In genomic region chr17:49249292-49249794, GRCh38 we compare ENCODE assay signal across 14 cellular contexts. TPM values are rescaled to one million over a fixed set of nuclear protein-coding genes. Genes with fewer than 3 reads are reported as not detected.
DNase-seq lines count a peak whose midpoint lies in the region; TF ChIP-seq lines count a peak whose summit lies in the region.
"Had no signal": no experiment of that assay in that cellular context is flagged by ENCODE, and none has a peak within 500 bp of the region (broad histone marks: within the 10 kb centered on the region; RNA-seq: fewer than 3 reads in every experiment).

No MANE protein-coding gene starts in this region.

- peak overlapping the region; percentile 21 for H4K91ac ChIP-seq in trophoblast cell (ENCODE audit: low read depth, low read length)

- CTCF ChIA-PET in PC-9 (lab: Charles Lee): no interaction called here

- H3K4me1 ChIP-seq in PC-9 (replicated peaks; ENCODE audit: insufficient read depth): peaks cover 10% of the 10 kb centered on the region
- H3K4me1 ChIP-seq in trophoblast cell (ENCODE audit: control insufficient read depth in 1 of 2, insufficient read depth in 2 of 2, low read length in 2 of 2): peaks cover 0 to 3% of the 10 kb centered on the region in 2 experiments
- H3K4me1 ChIP-seq in effector memory CD4-positive, alpha-beta T cell (ENCODE audit: control insufficient read depth, insufficient read depth, low read length, poor library complexity, severe bottlenecking): no peaks in the 10 kb centered on the region

- no peak overlapping the region for H3K18ac ChIP-seq in trophoblast cell (ENCODE audit: low read length)

- H3K9me2 ChIP-seq in PC-9 (ENCODE audit: insufficient read depth): no peaks in the 10 kb centered on the region

- H3K4me3 ChIP-seq in PC-9: no peak overlapping the region
- H3K4me3 ChIP-seq in trophoblast cell (ENCODE audit: low read depth, low read length): no peak overlapping the region
- H3K4me3 ChIP-seq in effector memory CD4-positive, alpha-beta T cell (ENCODE audit: insufficient read depth, low read depth, low read length, poor library complexity, severe bottlenecking): no peak overlapping the region

- intact Hi-C loops in PC-9 (cut with micrococcal nuclease; ENCODE audit: unreplicated experiment): no loop called here

- H3K27me3 ChIP-seq in PC-9 (ENCODE audit: insufficient read depth, low read depth): no peaks in the 10 kb centered on the region
- H3K27me3 ChIP-seq in trophoblast cell (ENCODE audit: insufficient read depth, low read length): no peaks in the 10 kb centered on the region
- no peaks in the 10 kb centered on the region for H3K27me3 ChIP-seq in effector memory CD4-positive, alpha-beta T cell (replicated peaks; ENCODE audit: control insufficient read depth, insufficient read depth, low read length, poor library complexity, severe bottlenecking)

- no peak overlapping the region for H3K23ac ChIP-seq in trophoblast cell (ENCODE audit: low read length)

- no peak overlapping the region for H3K4ac ChIP-seq in trophoblast cell (ENCODE audit: low read depth, low read length)

- H4K20me1 ChIP-seq in PC-9 (ENCODE audit: insufficient read depth): no peaks in the 10 kb centered on the region

- H3K14ac ChIP-seq in trophoblast cell (ENCODE audit: low read length): peak overlapping the region; percentile 11

- DNase-seq in EH (ENCODE audit: low read depth) (peak; percentile 44), PC-9 (peak in 1 of 2 experiments; percentile 81), fibroblast of peridontal ligament (ENCODE audit: extremely low read depth) (peak; percentile 32), trophoblast cell (peak in 1 of 2 donors; percentile 47), SKM-1 (lab: John Stamatoyannopoulos, UW; ENCODE audit: unreplicated experiment) (no peak), middle frontal gyrus (ENCODE audit: extremely low spot score, low spot score) (no peak)
- no peak for DNase-seq in stimulated activated naive CD4-positive, alpha-beta T cell treated with Interleukin-2 at 50 U/mL for 16 hours (lab: John Stamatoyannopoulos, UW)
- DNase-seq in effector memory CD4-positive, alpha-beta T cell: no peak
- DNase-seq: activated CD8-positive, alpha-beta T cell treated with anti-CD3 and anti-CD28 coated beads, Interleukin-2, amount 10 ng/mL, durations not matched to agents 7 days and 5 days; activated naive CD8-positive, alpha-beta T cell treated with anti-CD3 and anti-CD28 coated beads for 36 hours; effector memory CD8-positive, alpha-beta T cell; stimulated activated naive CD8-positive, alpha-beta T cell treated with anti-CD3 and anti-CD28 coated beads, Interleukin-15, amount 100 ng/mL, for 72 hours; T-helper 1 cell had no signal

- POLR2A ChIA-PET in PC-9 (lab: Charles Lee; ENCODE audit: unreplicated experiment): no interaction called here

- no TSS peak for BruUV-seq in PC-9 (replicated peaks; lab: Mats Ljungman, UMichigan)

- H3F3A ChIP-seq in PC-9 (ENCODE audit: insufficient read depth, low read depth): peaks cover 6% of the 10 kb centered on the region; the same call in 1 of the 2 replicates

- H2BK120ac ChIP-seq in trophoblast cell (ENCODE audit: insufficient read depth, low read length, poor library complexity): peak overlapping the region; percentile 30

- peak overlapping the region; percentile 12; the same call in 1 of the 2 replicates for H3K4me2 ChIP-seq in PC-9
- H3K4me2 ChIP-seq in trophoblast cell (ENCODE audit: low read length): no peak overlapping the region

- WGBS in trophoblast cell (ENCODE audit: extremely low coverage, insufficient coverage, insufficient read length): no CpG with 5 or more reads among the region's 10 CpGs

- H4K12ac ChIP-seq in trophoblast cell (ENCODE audit: low read depth, low read length): no peak overlapping the region

- H2BK12ac ChIP-seq in trophoblast cell (ENCODE audit: low read length): peak overlapping the region; percentile 45

- no peak overlapping the region for H4K8ac ChIP-seq in trophoblast cell (ENCODE audit: low read depth, low read length)

- H3K79me1 ChIP-seq in trophoblast cell (ENCODE audit: low read length): peaks cover 3% of the 10 kb centered on the region

- H3K9me3 ChIP-seq in PC-9 (ENCODE audit: insufficient read depth, low read depth) (no peaks in the 10 kb centered on the region), trophoblast cell (ENCODE audit: insufficient read depth, low read depth, low read length) (no peaks in the 10 kb centered on the region)
- H3K9me3 ChIP-seq in effector memory CD4-positive, alpha-beta T cell (ENCODE audit: control insufficient read depth, low read length): no peaks in the 10 kb centered on the region

- H3K79me2 ChIP-seq in PC-9 (ENCODE audit: low read depth): no peaks in the 10 kb centered on the region
- no peaks in the 10 kb centered on the region for H3K79me2 ChIP-seq in trophoblast cell (ENCODE audit: control insufficient read depth, insufficient read depth, low read length, poor library complexity)

- H3K36me3 ChIP-seq in PC-9 (ENCODE audit: low read depth) (no peaks in the 10 kb centered on the region), trophoblast cell (ENCODE audit: control insufficient read depth in 1 of 2, insufficient read depth in 2 of 2, low read length in 2 of 2) (no peaks in the 10 kb centered on the region)
- H3K36me3 ChIP-seq in effector memory CD4-positive, alpha-beta T cell (ENCODE audit: control insufficient read depth, insufficient read depth, low read length): no peaks in the 10 kb centered on the region

- H2AK5ac ChIP-seq in trophoblast cell (ENCODE audit: low read length): no peak overlapping the region

- H2AFZ ChIP-seq in PC-9 (no peak overlapping the region), trophoblast cell (ENCODE audit: insufficient read depth, low read length, poor library complexity) (no peak overlapping the region)

- no peak overlapping the region for H3K9ac ChIP-seq in trophoblast cell (ENCODE audit: low read length)

- H3K27ac ChIP-seq in PC-9 (no peak overlapping the region), trophoblast cell (ENCODE audit: low read depth, low read length) (no peak overlapping the region)
- no peak overlapping the region for H3K27ac ChIP-seq in effector memory CD4-positive, alpha-beta T cell (ENCODE audit: insufficient read depth, low read length, poor library complexity, severe bottlenecking)

- TF ChIP-seq CTCF in PC-9 (conservative IDR thresholded peaks at IDR 0.05): no peak

- H2BK5ac ChIP-seq in trophoblast cell (ENCODE audit: low read depth, low read length, poor library complexity): peak overlapping the region; percentile 33

RNA-seq across cellular contexts. Expression of gene PHOSPHO1, which starts 18.8 kb away (rescaled TPM):
- not detected in 2 replicates for total RNA-seq in PC-9 (2021)
- polyA plus RNA-seq in trophoblast cell (2013): 86.2 and 88.4 TPM in 2 replicates
- total RNA-seq: activated CD8-positive, alpha-beta T cell treated with anti-CD3 and anti-CD28 coated beads, Interleukin-2, amount 10 ng/mL, durations not matched to agents 7 days and 5 days; activated naive CD8-positive, alpha-beta T cell treated with anti-CD3 and anti-CD28 coated beads for 36 hours; natural killer cell treated with Interleukin-12 subunit alpha and Interleukin-12 subunit beta and Interleukin-15 and Interleukin-18, amount 100 ng/mL, for 72 hours had no signal

RNA-seq across cellular contexts. Expression of gene ABI3, which starts 38.8 kb away (rescaled TPM):
- total RNA-seq in PC-9 (2021): not detected in 2 replicates
- 0.15 and 0.21 TPM in 2 replicates for polyA plus RNA-seq in trophoblast cell (2013)

RNA-seq across cellular contexts. Expression of gene GNGT2, which starts 39.0 kb away (rescaled TPM):
- 7.4 and 9.4 TPM in 2 replicates for total RNA-seq in PC-9 (2021)
- polyA plus RNA-seq in trophoblast cell (2013): 0.23 and 0.24 TPM in 2 replicates

Comparison
In these comparisons a context has a peak if more than half of its experiments do, and no peak if none do; other contexts are left out.
1. DNase-seq: peak in EH (single experiment) and fibroblast of peridontal ligament (single experiment); none in stimulated activated naive CD4-positive, alpha-beta T cell treated with Interleukin-2 at 50 U/mL for 16 hours (single experiment), SKM-1 (single experiment), middle frontal gyrus (single experiment) and effector memory CD4-positive, alpha-beta T cell (0 of 3).